9 cellular contexts compared by ENCODE assay signal in genomic region chr2:28359222-28360065, GRCh38. TPM values are rescaled to one million over a fixed set of nuclear protein-coding genes. Genes with fewer than 3 reads are reported as not detected.
DNase-seq lines count a peak whose midpoint lies in the region; ATAC-seq, FAIRE-seq and TF ChIP-seq lines count a peak whose summit lies in the region.
"Had no signal": no experiment of that assay in that cellular context is flagged by ENCODE, and none has a peak within 500 bp of the region (broad histone marks: within the 10 kb centered on the region; RNA-seq: fewer than 3 reads in every experiment).

No MANE protein-coding gene starts in this region.

- POLR2A ChIA-PET in GM12878 (lab: Charles Lee) = no interaction called here

- peak overlapping the region; percentile 85 for H3K4me2 ChIP-seq in GM12878 (ENCODE audit: control insufficient read depth, insufficient read depth)

- 37% methylated on average over 29 of the region's 29 CpGs for WGBS in GM12878 (ENCODE audit: insufficient coverage, insufficient replicate concordance, low lambda C conversion rate, missing lambda C conversion rate)

- H3K4me1 ChIP-seq in GM12878 (ENCODE audit: control insufficient read depth, insufficient read depth, low read length) (peaks cover 11% of the 10 kb centered on the region), neutrophil (ENCODE audit: control insufficient read depth in 1 of 2, insufficient read depth in 1 of 2, low read depth in 1 of 2, low read length in 1 of 2) (peaks cover 40 to 42% of the 10 kb centered on the region in 2 experiments)

- H4K20me1 ChIP-seq in GM12878 (ENCODE audit: control insufficient read depth, insufficient read depth) = no peaks in the 10 kb centered on the region

- SMC1A ChIA-PET in GM12878 (lab: Charles Lee; ENCODE audit: uncharacterized antibody, unreplicated experiment) = no interaction called here

- intact Hi-C loops in GM12878 (cut with micrococcal nuclease; ENCODE audit: unreplicated experiment) = no loop called here

- TF ChIP-seq CTCF in GM12878 (IDR thresholded peaks at IDR 0.05 in 2 of 3, conservative IDR thresholded peaks at IDR 0.05 in 1 of 3; ENCODE audit: control insufficient read depth in 2 of 3, extremely low read depth in 1 of 3, insufficient read depth in 1 of 3, low read depth in 3 of 3, low read length in 3 of 3) (no peak), neutrophil (IDR thresholded peaks at IDR 0.05) (no peak)

- H3K4me3 ChIP-seq in GM12878 (no peak overlapping the region), neutrophil (ENCODE audit: low read depth in 1 of 2, low read length in 1 of 2) (peak overlapping the region; percentile 45 to 55)

- H3K27me3 ChIP-seq in GM12878 (replicated peaks in 1 of 2; ENCODE audit: control insufficient read depth in 2 of 2, insufficient read depth in 2 of 2, low read length in 1 of 2) (no peaks in the 10 kb centered on the region), neutrophil (no peaks in the 10 kb centered on the region)

- DNase-seq in UCSD-AML1 (lab: John Stamatoyannopoulos, UW; ENCODE audit: unreplicated experiment) (peak; percentile 91), GM12878 (ENCODE audit: low read depth, low spot score) (peak; percentile 57), NCI-H2029 treated with DMSO at 0.1 percent for 48 hours (lab: John Stamatoyannopoulos, UW) (no peak), HCEC 1CT (no peak), cortex of kidney (lab: John Stamatoyannopoulos, UW) (no peak)

- H3K36me3 ChIP-seq in GM12878 (ENCODE audit: control insufficient read depth in 2 of 2, insufficient read depth in 2 of 2, low read length in 1 of 2) (no peaks in the 10 kb centered on the region), neutrophil (no peaks in the 10 kb centered on the region)

- in situ Hi-C loops in GM12878 (cut with MboI) = no loop called here

- no peak for TF ChIP-seq POLR2A in GM12878 (IDR thresholded peaks at IDR 0.05; ENCODE audit: low read depth, low read length)

- no peak overlapping the region for H3K27ac ChIP-seq in GM12878 (ENCODE audit: control insufficient read depth, insufficient read depth)
- peak overlapping the region; percentile 94 for H3K27ac ChIP-seq in neutrophil
- H3K27ac ChIP-seq: VCaP had no signal

- peak; percentile 93 for FAIRE-seq in GM12878 (lab: Jason Lieb, UNC)

- no peak overlapping the region for H3K9ac ChIP-seq in GM12878 (ENCODE audit: control insufficient read depth, insufficient read depth, low read length)

- ATAC-seq in GM19372 (IDR thresholded peaks at IDR 0.05; ENCODE audit: low read depth, unreplicated experiment) = peak; percentile 68
- ATAC-seq in HG03439 (IDR thresholded peaks at IDR 0.05; ENCODE audit: unreplicated experiment) = peak; percentile 66
- peak; percentile 91 for ATAC-seq in GM12878

- peak overlapping the region; percentile 70 for H2AFZ ChIP-seq in GM12878 (ENCODE audit: control insufficient read depth, low read depth, low read length)

- BruUV-seq in GM12878 (replicated peaks; lab: Mats Ljungman, UMichigan) = no TSS peak

- H3K79me2 ChIP-seq in GM12878 (ENCODE audit: control insufficient read depth, insufficient read depth, low read length) = no peaks in the 10 kb centered on the region

- TF ChIP-seq RAD21 in GM12878 (IDR thresholded peaks at IDR 0.05; ENCODE audit: insufficient read depth, low read depth, low read length) = no peak

- RAD21 ChIA-PET in GM12878 (lab: Charles Lee; ENCODE audit: unreplicated experiment) = no interaction called here

- H3K9me3 ChIP-seq in GM12878 (replicated peaks; ENCODE audit: control insufficient read depth, insufficient read depth, low read length) (no peaks in the 10 kb centered on the region), neutrophil (no peaks in the 10 kb centered on the region)

- CTCF ChIA-PET in GM12878 (lab: Yijun Ruan, JAX) = no interaction called here

- TF ChIP-seq EP300 in GM12878 (IDR thresholded peaks at IDR 0.05; ENCODE audit: borderline replicate concordance in 1 of 2, control insufficient read depth in 1 of 2, low read depth in 2 of 2, low read length in 2 of 2) = peak; percentile 68 to 71

TF ChIP-seq in GM12878, 131 proteins besides CTCF, POLR2A, EP300 and RAD21 (continues in another document):
- TF ChIP-seq LARP7 (IDR thresholded peaks at IDR 0.05) (no peak), KLF5 (IDR thresholded peaks at IDR 0.05; ENCODE audit: partially characterized antibody) (peak; percentile 57), DPF2 (IDR thresholded peaks at IDR 0.05) (peak; percentile 66), E2F8 (IDR thresholded peaks at IDR 0.05; ENCODE audit: low read depth, partially characterized antibody) (peak; percentile 52), TBL1XR1 (IDR thresholded peaks at IDR 0.05; ENCODE audit: low read depth, low read length) (peak; percentile 50; the same call in 1 of the 2 replicates), SP1 (IDR thresholded peaks at IDR 0.05; ENCODE audit: low read depth, low read length) (no peak), ELK1 (IDR thresholded peaks at IDR 0.05; ENCODE audit: low read depth, low read length) (no peak), SKIL (IDR thresholded peaks at IDR 0.05; ENCODE audit: low read depth, poor library complexity, severe bottlenecking) (peak; percentile 55), USF2 (IDR thresholded peaks at IDR 0.05; ENCODE audit: borderline replicate concordance, low read depth, low read length) (no peak), RELA (IDR thresholded peaks at IDR 0.05; ENCODE audit: borderline replicate concordance, partially characterized antibody) (peak; percentile 53)

RNA-seq across cellular contexts. Expression of gene FOSL2, which starts 33.2 kb away (rescaled TPM):
- 2.5 and 2.9 TPM in 2 replicates for total RNA-seq in GM12878 (2013; cell fraction: nucleolus; rRNA removed)
- total RNA-seq in GM12878 (2014; rRNA removed) (0.16 and 0.40 TPM in 2 replicates), GM12878 (2014; rRNA removed; fragmentation: Illumina TruSeq; extraction: Trizol) (0.14 and 0.36 TPM in 2 replicates), GM12878 (2021) (1.3 and 1.9 TPM in 2 replicates)
- polyA plus RNA-seq in GM12878 (2011; ENCODE audit: low read depth) = 0.41 TPM
- polyA plus RNA-seq in GM12878 (2011; rRNA removed) (0.53 and 0.67 TPM in 2 replicates), GM12878 (2014; fragmentation: Illumina TruSeq; extraction: Trizol) (0.37 and 0.40 TPM in 2 replicates), GM12878 (2014; fragmentation: Nextera tagmentation; extraction: Ambion mirVana) (under 1 TPM; 0.05 TPM), GM12878 (2014; rRNA removed) (0.32 and 0.36 TPM in 2 replicates), GM12878 (2016; fragmentation: Nextera tagmentation; extraction: Ambion mirVana) (under 1 TPM; 0.13 to 0.21 TPM)
- polyA plus RNA-seq in GM12878 (2011; cell fraction: cytosol; rRNA removed) = 0.60 TPM in 2 replicates
- polyA plus RNA-seq in GM12878 (2011; cell fraction: nucleus; rRNA removed) = 1.4 TPM in 2 replicates
- 0.96 and 1.7 TPM in 2 replicates for polyA plus RNA-seq in GM12878 (2012)
- 0.59 and 1.1 TPM in 2 replicates for polyA minus RNA-seq in GM12878 (2011; rRNA and poly(A)+ RNA removed)
- 1.1 and 5.9 TPM in 2 replicates for polyA minus RNA-seq in GM12878 (2011; cell fraction: cytosol; rRNA and poly(A)+ RNA removed)
- polyA minus RNA-seq in GM12878 (2011; cell fraction: nucleus; rRNA and poly(A)+ RNA removed) = 1.1 and 1.8 TPM in 2 replicates

Comparison
In these comparisons a context has a peak if more than half of its experiments do, and no peak if none do; other contexts are left out.
1. DNase-seq: peak in UCSD-AML1 (single experiment) and GM12878 (single experiment); none in NCI-H2029 treated with DMSO at 0.1 percent for 48 hours (single experiment), HCEC 1CT (single experiment) and cortex of kidney (single experiment).
2. Peak in every context shown above with its lines, with median percentiles within 50 percentile points of each other: ATAC-seq.